Comparison of ENCODE assay signal across 1 cellular context in genomic region chr19:32997061-32997464, GRCh38. TPM values are rescaled to one million over a fixed set of nuclear protein-coding genes. Genes with fewer than 3 reads are reported as not detected.
"Had no signal": no experiment of that assay in that cellular context is flagged by ENCODE, and none has a peak within 500 bp of the region (broad histone marks: within the 10 kb centered on the region; RNA-seq: fewer than 3 reads in every experiment).

No MANE protein-coding gene starts in this region.

RNA-seq across cellular contexts. Expression of gene FAAP24, which starts 25.0 kb away (rescaled TPM):
- total RNA-seq: ascending aorta had no signal
